ENCODE assay signal across 8 cellular contexts in genomic region chr20:36493013-36493800, GRCh38. TPM values are rescaled to one million over a fixed set of nuclear protein-coding genes. Genes with fewer than 3 reads are reported as not detected.
DNase-seq lines count a peak whose midpoint lies in the region; ATAC-seq and TF ChIP-seq lines count a peak whose summit lies in the region.

No MANE protein-coding gene starts in this region.

- no peaks in the 10 kb centered on the region for H4K20me1 ChIP-seq in H9 (ENCODE audit: control insufficient read depth, insufficient read depth, insufficient read length)

- no peak overlapping the region for H3K14ac ChIP-seq in H9 (ENCODE audit: insufficient read depth, low read length)

- H3K36me3 ChIP-seq in aorta (ENCODE audit: control insufficient read depth in 1 of 2, insufficient read depth in 2 of 2, low read length in 1 of 2) = no peaks in the 10 kb centered on the region

- H3K4me1 ChIP-seq in H9 (ENCODE audit: insufficient read depth, low read length) (no peaks in the 10 kb centered on the region), aorta (ENCODE audit: control insufficient read depth in 1 of 2, insufficient read depth in 2 of 2, low read length in 2 of 2) (peaks cover 0 to 10% of the 10 kb centered on the region in 2 donors)

- no peak overlapping the region for H4K8ac ChIP-seq in H9 (replicated peaks; ENCODE audit: insufficient read length, low read depth, low read length)

- intact Hi-C loops in aorta (cut with DNase I) = no loop called here

- H3K79me2 ChIP-seq in H9 (ENCODE audit: insufficient read depth, low read length) = no peaks in the 10 kb centered on the region

- H3T11ph ChIP-seq in H9 (ENCODE audit: low read length) = no peak overlapping the region

- no peak overlapping the region for H3K56ac ChIP-seq in H9 (ENCODE audit: insufficient read length, low read depth, low read length)

- no peak overlapping the region for H3K4ac ChIP-seq in H9 (ENCODE audit: low read depth, low read length)

- H3K9me3 ChIP-seq in H9 (ENCODE audit: control insufficient read depth, low read depth, low read length) (no peaks in the 10 kb centered on the region), aorta (ENCODE audit: control insufficient read depth, low read length) (no peaks in the 10 kb centered on the region)

- H2AFZ ChIP-seq in H9 (ENCODE audit: low read length) = no peak overlapping the region

- ATAC-seq in left lobe of liver = peak; percentile 5
- peak; percentile 24 for ATAC-seq in aorta (ENCODE audit: low FRiP score)
- no peak for ATAC-seq in HG03432 (IDR thresholded peaks at IDR 0.05; ENCODE audit: unreplicated experiment)
- no peak for ATAC-seq in GM21526 (IDR thresholded peaks at IDR 0.05; ENCODE audit: low FRiP score, unreplicated experiment)
- no peak for ATAC-seq in HG03457 (IDR thresholded peaks at IDR 0.05; ENCODE audit: unreplicated experiment)

- no peak overlapping the region for H3K4me2 ChIP-seq in H9 (ENCODE audit: insufficient read depth, insufficient read length, low read length)

- H3K27me3 ChIP-seq in H9 (ENCODE audit: insufficient read depth, low read length) (no peaks in the 10 kb centered on the region), aorta (ENCODE audit: control insufficient read depth in 1 of 2, insufficient read depth in 2 of 2, low read length in 1 of 2) (no peaks in the 10 kb centered on the region)

- H3K9me3 Mint-ChIP-seq in H9 = no peaks in the 10 kb centered on the region

- H3K4me3 Mint-ChIP-seq in H9 = no peak overlapping the region

- H3K23ac ChIP-seq in H9 (ENCODE audit: insufficient read length, low read depth, low read length) = no peak overlapping the region

- no peak overlapping the region for H4K91ac ChIP-seq in H9 (ENCODE audit: insufficient read length, low read depth, low read length)

- H2BK120ac ChIP-seq in H9 (ENCODE audit: low read depth, low read length, poor library complexity, severe bottlenecking) = no peak overlapping the region

- in situ Hi-C loops in astrocyte of the cerebellum (cut with HindIII; ENCODE audit: low sequenced_read_pairs) = loop anchor here (25.0 kb wide), 1 partner anchor 269 kb away; the partner anchor contains the start of gene DSN1

- H3K9ac ChIP-seq in H9 (ENCODE audit: extremely low read depth, insufficient read length, low read length) = no peak overlapping the region

- H3K4me3 ChIP-seq in astrocyte of the cerebellum (ENCODE audit: low read depth, low read length) (no peak overlapping the region), aorta (ENCODE audit: low read length in 2 of 2) (no peak overlapping the region)

- H3K36me3 Mint-ChIP-seq in H9 (ENCODE audit: insufficient read depth in 1 of 3, low read depth in 3 of 3) = peaks cover 6 to 27% (median 25%) of the 10 kb centered on the region in 3 experiments; a peak in 6 of 7 replicates

- H2BK15ac ChIP-seq in H9 (ENCODE audit: low read depth, low read length) = no peak overlapping the region

- H3K18ac ChIP-seq in H9 (ENCODE audit: insufficient read length, low read depth, low read length) = no peak overlapping the region

- no peaks in the 10 kb centered on the region for H3K27me3 Mint-ChIP-seq in H9 (ENCODE audit: low read depth)

- H3K27ac Mint-ChIP-seq in H9 = peak overlapping the region in 2 of 3 experiments; percentile 33 to 71; a peak in 2 of 7 replicates

- DNase-seq in AG09319 (ENCODE audit: extremely low read depth, low read depth) (no peak), H9 (peak; percentile 60), astrocyte of the cerebellum (ENCODE audit: low read depth) (no peak), left lobe of liver (ENCODE audit: low spot score) (no peak), aorta (no peak)

- H2BK12ac ChIP-seq in H9 (ENCODE audit: insufficient read length, low read depth, low read length) = no peak overlapping the region

- TF ChIP-seq CTCF in AG09319 (IDR thresholded peaks at IDR 0.05; ENCODE audit: low read depth, low read length) (peak; percentile 30), H9 (conservative IDR thresholded peaks at IDR 0.05) (peak; percentile 65), astrocyte of the cerebellum (IDR thresholded peaks at IDR 0.05; ENCODE audit: low read depth, low read length, missing control alignments) (peak; percentile 23)

- no peak overlapping the region for H2BK20ac ChIP-seq in H9 (ENCODE audit: low read depth, low read length, poor library complexity, severe bottlenecking)

- no peak overlapping the region for H2BK5ac ChIP-seq in H9 (ENCODE audit: insufficient read length, low read length)

- H3K27ac ChIP-seq in H9 (ENCODE audit: insufficient read length, low read depth, low read length) (no peak overlapping the region), aorta (ENCODE audit: low read depth in 1 of 2, low read length in 2 of 2) (peak overlapping the region in 1 of 2 donors; percentile 34)

- no peaks in the 10 kb centered on the region for H3K79me1 ChIP-seq in H9 (ENCODE audit: insufficient read depth, low read depth, low read length, poor library complexity, severe bottlenecking)

- no peak overlapping the region for H2AK5ac ChIP-seq in H9 (ENCODE audit: insufficient read length, low read length)

- peaks cover 14 to 17% of the 10 kb centered on the region in 2 experiments for H3K4me1 Mint-ChIP-seq in H9

- H3K23me2 ChIP-seq in H9 (ENCODE audit: insufficient read length, low read depth, low read length, poor library complexity, severe bottlenecking) = no peaks in the 10 kb centered on the region

- WGBS in H9 (ENCODE audit: extremely low coverage, insufficient read length, low lambda C conversion rate) = no CpG with 5 or more reads among the region's 11 CpGs
- 24 to 30% methylated on average over 11 of the region's 11 CpGs for WGBS in aorta, 2 donors

- no peak overlapping the region for H4K5ac ChIP-seq in H9 (ENCODE audit: insufficient read length, low read depth, low read length)

RNA-seq across cellular contexts. Expression of gene MYL9, which starts 48.1 kb away (rescaled TPM):
- total RNA-seq in H9 (2021) = 217 and 218 TPM in 2 replicates
- total RNA-seq in left lobe of liver = 22.8 TPM
- total RNA-seq in aorta = 1,000 to 10,000 TPM; 2,086 to 3,222 TPM
- 1,000 to 10,000 TPM; 1,693 to 2,621 TPM for polyA plus RNA-seq in aorta

Comparison
In these comparisons a context has a peak if more than half of its experiments do, and no peak if none do; other contexts are left out.
1. ATAC-seq: peak in left lobe of liver (single experiment) and aorta (single experiment); none in HG03432 (single experiment), GM21526 (single experiment) and HG03457 (single experiment).
2. Peak in every context shown above with its lines, with median percentiles within 50 percentile points of each other: CTCF ChIP-seq.